In genomic region chr11:119691701-119692546, GRCh38 we compare ENCODE assay signal across 18 cellular contexts. TPM values are rescaled to one million over a fixed set of nuclear protein-coding genes. Genes with fewer than 3 reads are reported as not detected.
DNase-seq lines count a peak whose midpoint lies in the region; ATAC-seq and TF ChIP-seq lines count a peak whose summit lies in the region.
"Had no signal": no experiment of that assay in that cellular context is flagged by ENCODE, and none has a peak within 500 bp of the region (broad histone marks: within the 10 kb centered on the region; RNA-seq: fewer than 3 reads in every experiment).

No MANE protein-coding gene starts in this region.

- CTCF ChIA-PET in HEK293T (lab: Yijun Ruan, JAX): interaction anchor here (1.0 to 1.1 kb wide), 2 partner anchors 15 to 29 kb away, joined by 3 to 5 read pairs; no protein-coding TSS in a partner anchor

- H3K27me3 ChIP-seq in BLaER1 (no peaks in the 10 kb centered on the region), MM.1S (replicated peaks; ENCODE audit: insufficient read depth, low read length) (no peaks in the 10 kb centered on the region), stomach (no peaks in the 10 kb centered on the region)
- H3K27me3 ChIP-seq: esophagus muscularis mucosa, upper lobe of left lung had no signal

- H3K36me3 ChIP-seq in BLaER1 (no peaks in the 10 kb centered on the region), MM.1S (replicated peaks; ENCODE audit: insufficient read depth, low read length) (no peaks in the 10 kb centered on the region), stomach (no peaks in the 10 kb centered on the region)
- H3K36me3 ChIP-seq: esophagus muscularis mucosa, HAP-1, upper lobe of left lung had no signal

- POLR2A ChIA-PET in HEK293T (lab: Yijun Ruan, JAX): no interaction called here

- H3K27ac Mint-ChIP-seq in mesothelial cell of epicardium: peak overlapping the region; percentile 91

- peak overlapping the region; percentile 5; the same call in 1 of the 2 replicates for H3K9ac ChIP-seq in BLaER1
- H3K9ac ChIP-seq in MM.1S (ENCODE audit: low read length): no peak overlapping the region

- no peaks in the 10 kb centered on the region for H3K9me2 ChIP-seq in MM.1S (replicated peaks; ENCODE audit: insufficient read depth, low read length)

- H3K9me3 Mint-ChIP-seq in mesothelial cell of epicardium: no peaks in the 10 kb centered on the region

- peaks cover 100% of the 10 kb centered on the region for H3K4me1 ChIP-seq in BLaER1
- peaks cover 58% of the 10 kb centered on the region for H3K4me1 ChIP-seq in MM.1S (ENCODE audit: low read length)
- H3K4me1 ChIP-seq in stomach: peaks cover 0 to 39% (median 9%) of the 10 kb centered on the region in 4 donors
- H3K4me1 ChIP-seq: HAP-1 had no signal

- peak overlapping the region; percentile 73 for H3K27ac ChIP-seq in BLaER1
- H3K27ac ChIP-seq in MM.1S (ENCODE audit: low read length): peak overlapping the region; percentile 81; the same call in 1 of the 2 replicates
- peak overlapping the region; percentile 25 for H3K27ac ChIP-seq in angular gyrus (ENCODE audit: low read depth, low read length)
- H3K27ac ChIP-seq in stomach: no peak overlapping the region
- H3K27ac ChIP-seq: esophagus muscularis mucosa, PC-9, upper lobe of left lung had no signal

- intact Hi-C loops in stomach (cut with DNase I; ENCODE audit: low total_unique reads): no loop called here

- H3K4me1 Mint-ChIP-seq in mesothelial cell of epicardium: peaks cover 79% of the 10 kb centered on the region

- H4K20me1 ChIP-seq in BLaER1 (peaks cover 47% of the 10 kb centered on the region), MM.1S (ENCODE audit: insufficient read depth, low read length) (no peaks in the 10 kb centered on the region)

- TF ChIP-seq POLR2A in stomach (IDR thresholded peaks at IDR 0.05): no peak

- no peaks in the 10 kb centered on the region for H3K36me3 Mint-ChIP-seq in mesothelial cell of epicardium
- H3K36me3 Mint-ChIP-seq: CD8-positive, alpha-beta memory T cell had no signal

- no peak for TF ChIP-seq EP300 in stomach (IDR thresholded peaks at IDR 0.05)

- H3K4me3 ChIP-seq in BLaER1: no peak overlapping the region; the same call in 1 of the 2 replicates
- no peak overlapping the region for H3K4me3 ChIP-seq in MM.1S (ENCODE audit: low read length)
- no peak overlapping the region for H3K4me3 ChIP-seq in stomach
- H3K4me3 ChIP-seq: esophagus muscularis mucosa, HAP-1, PC-9, upper lobe of left lung had no signal

- 81 to 91% (median 89%) methylated on average over 22 to 27 of the region's 27 CpGs for WGBS in stomach, 5 donors

- H3K27me3 Mint-ChIP-seq in mesothelial cell of epicardium (ENCODE audit: low read depth): no peaks in the 10 kb centered on the region

- H3K9me3 ChIP-seq in BLaER1 (no peaks in the 10 kb centered on the region), MM.1S (replicated peaks; ENCODE audit: insufficient read depth, low read length) (no peaks in the 10 kb centered on the region), stomach (no peaks in the 10 kb centered on the region)
- H3K9me3 ChIP-seq: esophagus muscularis mucosa, HAP-1, upper lobe of left lung had no signal

- no peak overlapping the region for H2AFZ ChIP-seq in MM.1S (ENCODE audit: low read length)
- H2AFZ ChIP-seq: PC-9 had no signal

- H3K4me3 Mint-ChIP-seq in mesothelial cell of epicardium: no peak overlapping the region

- DNase-seq in MM.1S (no peak), mesothelial cell of epicardium (ENCODE audit: low spot score in 2 of 2, unreplicated experiment in 2 of 2) (no peak), HEK293T (ENCODE audit: extremely low spot score) (no peak), stomach (no peak)
- DNase-seq: activated effector memory CD4-positive, alpha-beta T cell treated with anti-CD3 and anti-CD28 coated beads, Interleukin-2, amount 50 U/mL, for 16 hours; cortex of kidney; kidney glomerular epithelial cell; NCI-H1048; PC-9; stimulated activated CD4-positive, alpha-beta T cell treated with anti-CD3 and anti-CD28 coated beads, Interleukin-4, amount 100 ng/mL, for 1 hour; upper lobe of left lung had no signal

- H3F3A ChIP-seq in MM.1S (ENCODE audit: insufficient read depth, low read length): peaks cover 24% of the 10 kb centered on the region

- TF ChIP-seq CTCF in MM.1S (IDR thresholded peaks at IDR 0.05; ENCODE audit: low read length) (no peak), mesothelial cell of epicardium (IDR thresholded peaks at IDR 0.05; ENCODE audit: unreplicated experiment) (no peak), stomach (IDR thresholded peaks at IDR 0.05) (no peak)

- ATAC-seq in HG03520 (IDR thresholded peaks at IDR 0.05; ENCODE audit: unreplicated experiment): no peak
- no peak for ATAC-seq in GM19455 (IDR thresholded peaks at IDR 0.05; ENCODE audit: unreplicated experiment)

- H3K79me2 ChIP-seq in MM.1S (ENCODE audit: low read length): peaks cover 96% of the 10 kb centered on the region

- H3K4me2 ChIP-seq in BLaER1: peak overlapping the region; percentile 88
- H3K4me2 ChIP-seq in MM.1S (ENCODE audit: low read depth, low read length): 0 out of 2 replicates have a peak overlapping the region, but pooled peaks have one; percentile 2
- H3K4me2 ChIP-seq: PC-9 had no signal

TF ChIP-seq in HEK293T, 16 proteins besides CTCF, POLR2A, EP300 and RAD21:
- no peak for TF ChIP-seq ARNT (IDR thresholded peaks at IDR 0.05)
- no peak for TF ChIP-seq FOXK2 (IDR thresholded peaks at IDR 0.05)
- TF ChIP-seq LEF1 (IDR thresholded peaks at IDR 0.05; ENCODE audit: borderline replicate concordance): no peak
- no peak for TF ChIP-seq PKNOX1 (IDR thresholded peaks at IDR 0.05)

RNA-seq across cellular contexts. Expression of gene NECTIN1, which starts 37.1 kb away (rescaled TPM):
- total RNA-seq in mesothelial cell of epicardium (45.3 to 46.8 TPM (median 45.5 TPM) in 3 replicates), stomach (10 to 100 TPM in 2 of 5 donors, 1 to 10 TPM in 3; 5.4 to 92.1 (median 6.5) TPM)
- polyA plus RNA-seq in stomach: 10 to 100 TPM in 1 of 3 donors, 1 to 10 TPM in 2; 1.2 to 20.9 (median 3.1) TPM

Comparison
In these comparisons a context has a peak if more than half of its experiments do, and no peak if none do; other contexts are left out.
1. H3K27ac ChIP-seq: peak in BLaER1 (single experiment), MM.1S (single experiment) and angular gyrus (single experiment); none in stomach (0 of 5).